ENCODE assay signal across 1 cellular context in the genomic region with DNA sequence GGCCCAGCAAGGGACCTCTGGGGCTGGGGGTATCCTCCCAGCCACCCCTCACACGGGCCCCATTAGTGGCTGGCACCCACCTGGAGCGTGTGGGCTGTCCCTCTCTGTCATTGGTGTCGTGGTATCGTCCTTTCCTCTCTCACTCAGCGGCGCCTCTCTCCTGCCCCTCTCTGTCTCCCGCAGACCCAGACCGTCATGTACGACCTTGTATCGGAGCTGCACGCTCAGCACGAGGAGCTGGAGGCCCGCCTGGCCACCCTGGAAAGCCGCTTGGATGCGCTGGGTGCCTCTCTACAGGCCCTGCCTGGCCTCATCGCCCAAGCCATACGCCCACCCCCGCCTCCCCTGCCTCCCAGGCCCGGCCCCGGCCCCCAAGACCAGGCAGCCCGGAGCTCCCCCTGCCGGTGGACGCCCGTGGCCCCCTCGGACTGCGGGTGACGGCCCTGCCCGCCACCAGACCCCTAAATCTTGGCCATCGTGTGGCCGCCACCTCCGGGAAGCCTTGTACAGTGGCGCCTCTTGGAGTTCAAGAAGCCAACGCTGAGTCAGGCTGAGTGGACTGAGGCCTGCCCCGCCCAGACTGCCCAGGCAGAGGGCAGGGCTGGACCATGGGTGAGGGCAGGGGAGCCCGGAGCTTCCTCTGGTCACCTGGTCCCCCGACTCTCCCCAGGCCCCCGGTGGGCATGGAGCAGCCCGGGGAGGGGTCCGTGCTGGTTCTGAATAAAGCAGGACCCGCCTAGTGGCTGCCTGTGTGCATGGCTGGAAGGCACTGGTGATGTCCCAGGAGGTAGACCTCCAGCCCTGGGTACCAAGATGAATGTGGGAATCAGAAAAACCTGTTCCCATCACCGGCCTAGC.
TF ChIP-seq lines count a peak whose summit lies in the region.

No MANE protein-coding gene starts in this region.

TF ChIP-seq in K562, 482 proteins besides CTCF, POLR2A, EP300 and RAD21 (continued from another document):
- TF ChIP-seq ZNF174 (CRISPR knock-in tag; IDR thresholded peaks at IDR 0.05) (no peak), ARID2 (IDR thresholded peaks at IDR 0.05) (no peak), ATF4 (CRISPR knock-in tag; IDR thresholded peaks at IDR 0.05) (no peak), CBX3 (IDR thresholded peaks at IDR 0.05; ENCODE audit: borderline replicate concordance in 1 of 2, low read length in 2 of 2) (no peak), ZNF408 (CRISPR knock-in tag; IDR thresholded peaks at IDR 0.05; ENCODE audit: low read depth) (no peak), BRCA1 (IDR thresholded peaks at IDR 0.05) (no peak), BRCA1 (CRISPR knock-in tag; IDR thresholded peaks at IDR 0.05) (no peak), HMG20B (CRISPR knock-in tag; IDR thresholded peaks at IDR 0.05) (no peak), RBFOX2 (IDR thresholded peaks at IDR 0.05; ENCODE audit: low read depth, low read length) (peak; percentile 61), CAMTA2 (CRISPR knock-in tag; conservative IDR thresholded peaks at IDR 0.05) (no peak), NELFE (IDR thresholded peaks at IDR 0.05; ENCODE audit: insufficient read depth, insufficient read length) (no peak), THRB (CRISPR knock-in tag; conservative IDR thresholded peaks at IDR 0.05) (no peak), SREBF1 (IDR thresholded peaks at IDR 0.05; ENCODE audit: borderline replicate concordance, low read depth, low read length) (no peak), NBN (IDR thresholded peaks at IDR 0.05; ENCODE audit: low read depth) (no peak), ZNF24 (IDR thresholded peaks at IDR 0.05) (no peak)
- TF ChIP-seq, protein P1, sequence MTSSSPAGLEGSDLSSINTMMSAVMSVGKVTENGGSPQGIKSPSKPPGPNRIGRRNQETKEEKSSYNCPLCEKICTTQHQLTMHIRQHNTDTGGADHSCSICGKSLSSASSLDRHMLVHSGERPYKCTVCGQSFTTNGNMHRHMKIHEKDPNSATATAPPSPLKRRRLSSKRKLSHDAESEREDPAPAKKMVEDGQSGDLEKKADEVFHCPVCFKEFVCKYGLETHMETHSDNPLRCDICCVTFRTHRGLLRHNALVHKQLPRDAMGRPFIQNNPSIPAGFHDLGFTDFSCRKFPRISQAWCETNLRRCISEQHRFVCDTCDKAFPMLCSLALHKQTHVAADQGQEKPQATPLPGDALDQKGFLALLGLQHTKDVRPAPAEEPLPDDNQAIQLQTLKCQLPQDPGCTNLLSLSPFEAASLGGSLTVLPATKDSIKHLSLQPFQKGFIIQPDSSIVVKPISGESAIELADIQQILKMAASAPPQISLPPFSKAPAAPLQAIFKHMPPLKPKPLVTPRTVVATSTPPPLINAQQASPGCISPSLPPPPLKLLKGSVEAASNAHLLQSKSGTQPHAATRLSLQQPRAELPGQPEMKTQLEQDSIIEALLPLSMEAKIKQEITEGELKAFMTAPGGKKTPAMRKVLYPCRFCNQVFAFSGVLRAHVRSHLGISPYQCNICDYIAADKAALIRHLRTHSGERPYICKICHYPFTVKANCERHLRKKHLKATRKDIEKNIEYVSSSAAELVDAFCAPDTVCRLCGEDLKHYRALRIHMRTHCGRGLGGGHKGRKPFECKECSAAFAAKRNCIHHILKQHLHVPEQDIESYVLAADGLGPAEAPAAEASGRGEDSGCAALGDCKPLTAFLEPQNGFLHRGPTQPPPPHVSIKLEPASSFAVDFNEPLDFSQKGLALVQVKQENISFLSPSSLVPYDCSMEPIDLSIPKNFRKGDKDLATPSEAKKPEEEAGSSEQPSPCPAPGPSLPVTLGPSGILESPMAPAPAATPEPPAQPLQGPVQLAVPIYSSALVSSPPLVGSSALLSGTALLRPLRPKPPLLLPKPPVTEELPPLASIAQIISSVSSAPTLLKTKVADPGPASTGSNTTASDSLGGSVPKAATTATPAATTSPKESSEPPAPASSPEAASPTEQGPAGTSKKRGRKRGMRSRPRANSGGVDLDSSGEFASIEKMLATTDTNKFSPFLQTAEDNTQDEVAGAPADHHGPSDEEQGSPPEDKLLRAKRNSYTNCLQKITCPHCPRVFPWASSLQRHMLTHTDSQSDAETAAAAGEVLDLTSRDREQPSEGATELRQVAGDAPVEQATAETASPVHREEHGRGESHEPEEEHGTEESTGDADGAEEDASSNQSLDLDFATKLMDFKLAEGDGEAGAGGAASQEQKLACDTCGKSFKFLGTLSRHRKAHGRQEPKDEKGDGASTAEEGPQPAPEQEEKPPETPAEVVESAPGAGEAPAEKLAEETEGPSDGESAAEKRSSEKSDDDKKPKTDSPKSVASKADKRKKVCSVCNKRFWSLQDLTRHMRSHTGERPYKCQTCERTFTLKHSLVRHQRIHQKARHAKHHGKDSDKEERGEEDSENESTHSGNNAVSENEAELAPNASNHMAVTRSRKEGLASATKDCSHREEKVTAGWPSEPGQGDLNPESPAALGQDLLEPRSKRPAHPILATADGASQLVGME (CRISPR knock-in tag; IDR thresholded peaks at IDR 0.05), result 0 out of 2 replicates have a peak, but pooled peaks have one; percentile 53
- TF ChIP-seq, protein P2, sequence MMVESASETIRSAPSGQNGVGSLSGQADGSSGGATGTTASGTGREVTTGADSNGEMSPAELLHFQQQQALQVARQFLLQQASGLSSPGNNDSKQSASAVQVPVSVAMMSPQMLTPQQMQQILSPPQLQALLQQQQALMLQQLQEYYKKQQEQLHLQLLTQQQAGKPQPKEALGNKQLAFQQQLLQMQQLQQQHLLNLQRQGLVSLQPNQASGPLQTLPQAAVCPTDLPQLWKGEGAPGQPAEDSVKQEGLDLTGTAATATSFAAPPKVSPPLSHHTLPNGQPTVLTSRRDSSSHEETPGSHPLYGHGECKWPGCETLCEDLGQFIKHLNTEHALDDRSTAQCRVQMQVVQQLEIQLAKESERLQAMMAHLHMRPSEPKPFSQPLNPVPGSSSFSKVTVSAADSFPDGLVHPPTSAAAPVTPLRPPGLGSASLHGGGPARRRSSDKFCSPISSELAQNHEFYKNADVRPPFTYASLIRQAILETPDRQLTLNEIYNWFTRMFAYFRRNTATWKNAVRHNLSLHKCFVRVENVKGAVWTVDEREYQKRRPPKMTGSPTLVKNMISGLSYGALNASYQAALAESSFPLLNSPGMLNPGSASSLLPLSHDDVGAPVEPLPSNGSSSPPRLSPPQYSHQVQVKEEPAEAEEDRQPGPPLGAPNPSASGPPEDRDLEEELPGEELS (CRISPR knock-in tag; IDR thresholded peaks at IDR 0.05; ENCODE audit: borderline replicate concordance), result no peak
